ENCODE assay signal across 23 cellular contexts in genomic region chr15:55628369-55628730, GRCh38. TPM values are rescaled to one million over a fixed set of nuclear protein-coding genes. Genes with fewer than 3 reads are reported as not detected.
DNase-seq lines count a peak whose midpoint lies in the region; ATAC-seq and TF ChIP-seq lines count a peak whose summit lies in the region.
"Had no signal": no experiment of that assay in that cellular context is flagged by ENCODE, and none has a peak within 500 bp of the region (broad histone marks: within the 10 kb centered on the region; RNA-seq: fewer than 3 reads in every experiment).

No MANE protein-coding gene starts in this region.

- TF ChIP-seq POLR2A in breast epithelium (IDR thresholded peaks at IDR 0.05) (no peak), testis (IDR thresholded peaks at IDR 0.05) (no peak)

- H3K9me3 Mint-ChIP-seq in MCF 10A (ENCODE audit: unreplicated experiment) (no peaks in the 10 kb centered on the region), chondrocyte (ENCODE audit: low read depth) (no peaks in the 10 kb centered on the region)
- H3K9me3 Mint-ChIP-seq: activated B cell treated with CpG ODN at 0.5 μM for 24 hours; activated naive CD4-positive, alpha-beta T cell treated with anti-CD3 and anti-CD28 coated beads, Interleukin-2, amount 50 U/mL, for 24 hours; CD8-positive, alpha-beta T cell; neural progenitor cell had no signal

- H3K4me1 Mint-ChIP-seq in MCF 10A (ENCODE audit: insufficient read depth, unreplicated experiment) (peaks cover 6% of the 10 kb centered on the region), chondrocyte (ENCODE audit: low read depth) (peaks cover 9% of the 10 kb centered on the region)
- H3K4me1 Mint-ChIP-seq: activated B cell treated with CpG ODN at 0.5 μM for 24 hours; activated naive CD4-positive, alpha-beta T cell treated with anti-CD3 and anti-CD28 coated beads, Interleukin-2, amount 50 U/mL, for 24 hours; neural progenitor cell had no signal

- BruUV-seq in MCF 10A (replicated peaks; lab: Mats Ljungman, UMichigan): no TSS peak

- H3K4me2 ChIP-seq in hepatocyte: no peak overlapping the region
- H3K4me2 ChIP-seq: neural progenitor cell had no signal

- H3K4me3 ChIP-seq in breast epithelium (no peak overlapping the region), hepatocyte (no peak overlapping the region), testis (no peak overlapping the region)
- H3K4me3 ChIP-seq: ascending aorta, neural progenitor cell, right lobe of liver had no signal

- H3K27ac Mint-ChIP-seq in MCF 10A (ENCODE audit: low read depth, unreplicated experiment) (peak overlapping the region; percentile 42), chondrocyte (ENCODE audit: unreplicated experiment) (peak overlapping the region; percentile 57)
- H3K27ac Mint-ChIP-seq: activated B cell treated with CpG ODN at 0.5 μM for 24 hours; activated naive CD4-positive, alpha-beta T cell treated with anti-CD3 and anti-CD28 coated beads, Interleukin-2, amount 50 U/mL, for 24 hours; CD8-positive, alpha-beta T cell; neural progenitor cell had no signal

- H2AFZ ChIP-seq in hepatocyte: no peak overlapping the region
- H2AFZ ChIP-seq: neural progenitor cell had no signal

- no peak for ATAC-seq in GM21717 (IDR thresholded peaks at IDR 0.05; ENCODE audit: unreplicated experiment)
- ATAC-seq: CD8-positive, alpha-beta T cell; right lobe of liver had no signal

- 82% methylated on average over 2 of the region's 2 CpGs for WGBS in hepatocyte (ENCODE audit: low lambda C conversion rate, missing lambda C conversion rate)
- 89 to 97% methylated on average over 2 of the region's 2 CpGs for WGBS in testis, 2 donors

- POLR2A ChIA-PET in MCF 10A (lab: Yijun Ruan, JAX): interaction anchor here (0.6 to 1.4 kb wide), 9 partner anchors 10 to 378 kb away, joined by 3 to 4 read pairs (median 3); partner anchors contain the start of genes CCPG1, PIERCE2, PIGB and PIGBOS1

- H3K36me3 ChIP-seq in breast epithelium (no peaks in the 10 kb centered on the region), hepatocyte (replicated peaks; ENCODE audit: insufficient read depth, low read depth) (no peaks in the 10 kb centered on the region), testis (ENCODE audit: low read depth, missing control alignments) (no peaks in the 10 kb centered on the region)
- H3K36me3 ChIP-seq: ascending aorta, right lobe of liver had no signal

- CTCF ChIA-PET in MCF 10A (lab: Yijun Ruan, JAX): interaction anchor here (0.5 to 1.1 kb wide), 9 partner anchors 11 to 411 kb away, joined by 3 to 4 read pairs (median 3); no protein-coding TSS in a partner anchor

- H3K4me3 Mint-ChIP-seq in MCF 10A (ENCODE audit: unreplicated experiment) (no peak overlapping the region), chondrocyte (ENCODE audit: unreplicated experiment) (no peak overlapping the region)
- H3K4me3 Mint-ChIP-seq: activated B cell treated with CpG ODN at 0.5 μM for 24 hours; activated naive CD4-positive, alpha-beta T cell treated with anti-CD3 and anti-CD28 coated beads, Interleukin-2, amount 50 U/mL, for 24 hours; CD8-positive, alpha-beta T cell; neural progenitor cell had no signal

- DNase-seq in MCF 10A (ENCODE audit: unreplicated experiment) (no peak), breast epithelium (ENCODE audit: low spot score in 2 of 2) (no peak), chondrocyte (ENCODE audit: low spot score) (no peak), hepatocyte (ENCODE audit: low spot score) (no peak), OCI-M2 (lab: John Stamatoyannopoulos, UW; ENCODE audit: unreplicated experiment) (no peak), testis (no peak), 8988T (no peak)
- DNase-seq: activated B cell treated with CpG ODN at 0.5 μM for 24 hours; activated CD4-positive, alpha-beta T cell treated with anti-CD3 and anti-CD28 coated beads, Interleukin-2, amount 50 U/mL, for 48 hours; activated CD8-positive, alpha-beta memory T cell treated with anti-CD3 and anti-CD28 coated beads, Interleukin-2, amount 50 U/mL, for 4 hours; CD8-positive, alpha-beta T cell; central memory CD4-positive, alpha-beta T cell; DMS153; NCI-H1694; NCI-H2171; NCI-H524; right lobe of liver; T-helper 9 cell had no signal

- no peaks in the 10 kb centered on the region for H4K20me1 ChIP-seq in hepatocyte (ENCODE audit: insufficient read depth, poor library complexity, severe bottlenecking)

- no peaks in the 10 kb centered on the region for H3K9me2 ChIP-seq in hepatocyte (replicated peaks; ENCODE audit: insufficient read depth)

- H3K9me3 ChIP-seq in breast epithelium (no peaks in the 10 kb centered on the region), hepatocyte (ENCODE audit: low read depth) (no peaks in the 10 kb centered on the region), testis (no peaks in the 10 kb centered on the region)
- H3K9me3 ChIP-seq: ascending aorta, right lobe of liver had no signal

- H3K27me3 ChIP-seq in breast epithelium (no peaks in the 10 kb centered on the region), hepatocyte (no peaks in the 10 kb centered on the region), testis (no peaks in the 10 kb centered on the region)
- H3K27me3 ChIP-seq: ascending aorta, neural progenitor cell, right lobe of liver had no signal

- peaks cover 10% of the 10 kb centered on the region for H3K36me3 Mint-ChIP-seq in MCF 10A (ENCODE audit: insufficient read depth, unreplicated experiment)
- no peaks in the 10 kb centered on the region for H3K36me3 Mint-ChIP-seq in chondrocyte (ENCODE audit: low read depth)
- H3K36me3 Mint-ChIP-seq: activated naive CD4-positive, alpha-beta T cell treated with anti-CD3 and anti-CD28 coated beads, Interleukin-2, amount 50 U/mL, for 24 hours; CD8-positive, alpha-beta T cell had no signal

- H3K27me3 Mint-ChIP-seq in MCF 10A (ENCODE audit: insufficient read depth, unreplicated experiment) (no peaks in the 10 kb centered on the region), chondrocyte (ENCODE audit: low read depth) (no peaks in the 10 kb centered on the region)

- H3K27ac ChIP-seq in breast epithelium (no peak overlapping the region), hepatocyte (peak overlapping the region; percentile 88), testis (no peak overlapping the region)
- H3K27ac ChIP-seq: 22Rv1, ascending aorta, neural progenitor cell, right lobe of liver had no signal

- H3K4me1 ChIP-seq in breast epithelium (no peaks in the 10 kb centered on the region), hepatocyte (ENCODE audit: insufficient read depth) (no peaks in the 10 kb centered on the region), testis (no peaks in the 10 kb centered on the region)
- H3K4me1 ChIP-seq: ascending aorta, neural progenitor cell, right lobe of liver had no signal

- TF ChIP-seq CTCF in MCF 10A (IDR thresholded peaks at IDR 0.05; ENCODE audit: unreplicated experiment) (no peak), breast epithelium (IDR thresholded peaks at IDR 0.05) (no peak), chondrocyte (IDR thresholded peaks at IDR 0.05) (no peak), hepatocyte (IDR thresholded peaks at IDR 0.05; ENCODE audit: poor library complexity) (no peak), testis (IDR thresholded peaks at IDR 0.05) (no peak)

- no peaks in the 10 kb centered on the region for H3K79me2 ChIP-seq in hepatocyte

- intact Hi-C loops in MCF 10A (cut with micrococcal nuclease): no loop called here
- intact Hi-C loops in breast epithelium (cut with DNase I; ENCODE audit: low total_unique reads): no loop called here
- intact Hi-C loops in testis (cut with DNase I; ENCODE audit: low total_unique reads): no loop called here

RNA-seq across cellular contexts. Expression of gene PYGO1, which starts 40.2 kb away (rescaled TPM):
- total RNA-seq in MCF 10A (2022) (3.9 and 5.1 TPM in 2 replicates), breast epithelium (1 to 10 TPM; 4.9 to 8.5 (median 5.9) TPM), chondrocyte (20.3 to 21.0 TPM (median 20.5 TPM) in 3 replicates), hepatocyte (11.8 and 12.6 TPM in 2 replicates), testis (1 to 10 TPM; 8.5 to 8.6 TPM)
- polyA plus RNA-seq in hepatocyte (2.5 and 3.5 TPM in 2 replicates), testis (ENCODE audit: insufficient read depth, low read depth, low replicate concordance) (5.4 TPM)
- total RNA-seq: CD8-positive, alpha-beta T cell had no signal
